In genomic region chr10:129780901-129781795, GRCh38 we compare ENCODE assay signal across 14 cellular contexts.
A peak's percentile ranks its signal among the peaks of the same experiment; 100 is the strongest.
DNase-seq lines count a peak whose midpoint lies in the region; ATAC-seq and TF ChIP-seq lines count a peak whose summit lies in the region.
"Had no signal": no experiment of that assay in that cellular context is flagged by ENCODE, and none has a peak within 500 bp of the region (broad histone marks: within the 10 kb centered on the region; RNA-seq: fewer than 3 reads in every experiment).

No MANE protein-coding gene starts in this region.

- H3K36me3 Mint-ChIP-seq in T-helper 17 cell (ENCODE audit: low read depth), result peaks cover 7% of the 10 kb centered on the region
- no peaks in the 10 kb centered on the region for H3K36me3 Mint-ChIP-seq in endodermal cell (ENCODE audit: low read depth)
- H3K36me3 Mint-ChIP-seq in nephron progenitor cell (ENCODE audit: low read depth), result peaks cover 6% of the 10 kb centered on the region

- no peaks in the 10 kb centered on the region for H3K9me3 ChIP-seq in T-helper 17 cell (ENCODE audit: control insufficient read depth, low read length, poor library complexity, severe bottlenecking)
- no peaks in the 10 kb centered on the region for H3K9me3 ChIP-seq in endodermal cell (ENCODE audit: control insufficient read depth, low read length)
- no peaks in the 10 kb centered on the region for H3K9me3 ChIP-seq in suprapubic skin

- no peak for TF ChIP-seq EP300 in suprapubic skin (IDR thresholded peaks at IDR 0.05)

- H3K4me3 ChIP-seq in endodermal cell (ENCODE audit: low read length) (no peak overlapping the region), suprapubic skin (no peak overlapping the region)

- ATAC-seq in T-helper 17 cell, result no peak
- ATAC-seq: HCT116 had no signal

- no peak for TF ChIP-seq POLR2A in suprapubic skin (IDR thresholded peaks at IDR 0.05)

- H3K4me1 Mint-ChIP-seq in T-helper 17 cell, result no peaks in the 10 kb centered on the region
- H3K4me1 Mint-ChIP-seq in endodermal cell, result peaks cover 5% of the 10 kb centered on the region
- peaks cover 5% of the 10 kb centered on the region for H3K4me1 Mint-ChIP-seq in nephron progenitor cell
- H3K4me1 Mint-ChIP-seq: B cell had no signal

- WGBS in endodermal cell (ENCODE audit: insufficient coverage in 1 of 2, insufficient read length in 1 of 2), 2 experiments, result 91 to 93% methylated on average over 13 to 20 of the region's 20 CpGs
- 94% methylated on average over 15 of the region's 20 CpGs for WGBS in suprapubic skin

- DNase-seq in T-helper 17 cell (no peak), endodermal cell (peak; percentile 42), nephron progenitor cell (no peak), suprapubic skin (ENCODE audit: low spot score in 2 of 2) (peak; percentile 33 to 38), NCI-H2029 treated with DMSO at 0.1 percent for 48 hours (lab: John Stamatoyannopoulos, UW) (no peak), NK-92 (lab: John Stamatoyannopoulos, UW; ENCODE audit: unreplicated experiment) (no peak), NCI-H748 treated with DMSO at 0.1 percent for 48 hours (lab: John Stamatoyannopoulos, UW) (no peak)
- DNase-seq: C1 segment of cervical spinal cord; CD4-positive, alpha-beta T cell; DMS79; EL had no signal

- H3K27ac ChIP-seq in endodermal cell (ENCODE audit: low read depth, low read length), result no peak overlapping the region
- no peak overlapping the region for H3K27ac ChIP-seq in suprapubic skin
- H3K27ac ChIP-seq: HL-60 had no signal

- TF ChIP-seq CTCF in endodermal cell (conservative IDR thresholded peaks at IDR 0.05), result no peak
- no peak for TF ChIP-seq CTCF in nephron progenitor cell (IDR thresholded peaks at IDR 0.05)
- TF ChIP-seq CTCF in suprapubic skin (IDR thresholded peaks at IDR 0.05), result no peak

- H3K27me3 ChIP-seq in endodermal cell (ENCODE audit: control insufficient read depth, insufficient read depth, low read length, poor library complexity, severe bottlenecking), result no peaks in the 10 kb centered on the region
- H3K27me3 ChIP-seq in suprapubic skin, result no peaks in the 10 kb centered on the region

- H3K4me3 Mint-ChIP-seq in T-helper 17 cell (peak overlapping the region; percentile 8), endodermal cell (no peak overlapping the region), nephron progenitor cell (no peak overlapping the region)
- H3K4me3 Mint-ChIP-seq: B cell; CD4-positive, alpha-beta T cell had no signal

- no peak overlapping the region for H3K27ac Mint-ChIP-seq in T-helper 17 cell
- no peak overlapping the region for H3K27ac Mint-ChIP-seq in endodermal cell
- H3K27ac Mint-ChIP-seq in nephron progenitor cell, result peak overlapping the region; percentile 92
- H3K27ac Mint-ChIP-seq: B cell; CD4-positive, alpha-beta T cell had no signal

- H3K36me3 ChIP-seq in endodermal cell (ENCODE audit: control insufficient read depth, insufficient read depth, low read length), result no peaks in the 10 kb centered on the region
- H3K36me3 ChIP-seq in suprapubic skin, result no peaks in the 10 kb centered on the region

- H3K9me3 Mint-ChIP-seq in endodermal cell, result no peaks in the 10 kb centered on the region
- no peaks in the 10 kb centered on the region for H3K9me3 Mint-ChIP-seq in nephron progenitor cell

- no peak overlapping the region for H3K9ac ChIP-seq in endodermal cell (ENCODE audit: extremely low read depth, low read length, poor library complexity, severe bottlenecking)

- no peaks in the 10 kb centered on the region for H3K4me1 ChIP-seq in endodermal cell (ENCODE audit: control insufficient read depth, insufficient read depth, low read length)
- H3K4me1 ChIP-seq in suprapubic skin, result no peaks in the 10 kb centered on the region

- H3K27me3 Mint-ChIP-seq in T-helper 17 cell (no peaks in the 10 kb centered on the region), endodermal cell (ENCODE audit: insufficient read depth) (peaks cover 2% of the 10 kb centered on the region), nephron progenitor cell (ENCODE audit: low read depth, poor library complexity) (no peaks in the 10 kb centered on the region)
- H3K27me3 Mint-ChIP-seq: B cell; CD4-positive, alpha-beta T cell had no signal

Comparison
In these comparisons a context has a peak if more than half of its experiments do, and no peak if none do; other contexts are left out.
1. DNase-seq: peak in endodermal cell (single experiment) and suprapubic skin (2 of 2); none in T-helper 17 cell (0 of 3), nephron progenitor cell (single experiment), NCI-H2029 treated with DMSO at 0.1 percent for 48 hours (single experiment), NK-92 (single experiment) and NCI-H748 treated with DMSO at 0.1 percent for 48 hours (single experiment).